1 cellular context compared by ENCODE assay signal in genomic region chr6:131954775-131955107, GRCh38.
TF ChIP-seq lines count a peak whose summit lies in the region.

No MANE protein-coding gene starts in this region.

TF ChIP-seq in GM23338, 12 proteins besides CTCF, POLR2A, EP300 and RAD21 (continued from another document):
- TF ChIP-seq ZNF462 (CRISPR knock-in tag; IDR thresholded peaks at IDR 0.05) (no peak), ZNF114 (CRISPR knock-in tag; IDR thresholded peaks at IDR 0.05) (no peak), POLR2AphosphoS5 (IDR thresholded peaks at IDR 0.05; ENCODE audit: low read depth) (no peak), EZH2 (IDR thresholded peaks at IDR 0.05; ENCODE audit: low read depth, unreplicated experiment) (no peak), JUNB (IDR thresholded peaks at IDR 0.05; ENCODE audit: unreplicated experiment) (no peak), ETS1 (IDR thresholded peaks at IDR 0.05) (no peak), NANOG (IDR thresholded peaks at IDR 0.05; ENCODE audit: borderline replicate concordance) (no peak)
